In genomic region chr20:34268851-34269668, GRCh38 we compare ENCODE assay signal across 1 cellular context.
TF ChIP-seq lines count a peak whose summit lies in the region.

No MANE protein-coding gene starts in this region.

TF ChIP-seq in GM12878, 131 proteins besides CTCF, POLR2A, EP300 and RAD21:
- TF ChIP-seq, protein P1, sequence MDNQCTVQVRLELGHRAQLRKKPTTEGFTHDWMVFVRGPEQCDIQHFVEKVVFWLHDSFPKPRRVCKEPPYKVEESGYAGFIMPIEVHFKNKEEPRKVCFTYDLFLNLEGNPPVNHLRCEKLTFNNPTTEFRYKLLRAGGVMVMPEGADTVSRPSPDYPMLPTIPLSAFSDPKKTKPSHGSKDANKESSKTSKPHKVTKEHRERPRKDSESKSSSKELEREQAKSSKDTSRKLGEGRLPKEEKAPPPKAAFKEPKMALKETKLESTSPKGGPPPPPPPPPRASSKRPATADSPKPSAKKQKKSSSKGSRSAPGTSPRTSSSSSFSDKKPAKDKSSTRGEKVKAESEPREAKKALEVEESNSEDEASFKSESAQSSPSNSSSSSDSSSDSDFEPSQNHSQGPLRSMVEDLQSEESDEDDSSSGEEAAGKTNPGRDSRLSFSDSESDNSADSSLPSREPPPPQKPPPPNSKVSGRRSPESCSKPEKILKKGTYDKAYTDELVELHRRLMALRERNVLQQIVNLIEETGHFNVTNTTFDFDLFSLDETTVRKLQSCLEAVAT (IDR thresholded peaks at IDR 0.05) = no peak
